In the genomic region with DNA sequence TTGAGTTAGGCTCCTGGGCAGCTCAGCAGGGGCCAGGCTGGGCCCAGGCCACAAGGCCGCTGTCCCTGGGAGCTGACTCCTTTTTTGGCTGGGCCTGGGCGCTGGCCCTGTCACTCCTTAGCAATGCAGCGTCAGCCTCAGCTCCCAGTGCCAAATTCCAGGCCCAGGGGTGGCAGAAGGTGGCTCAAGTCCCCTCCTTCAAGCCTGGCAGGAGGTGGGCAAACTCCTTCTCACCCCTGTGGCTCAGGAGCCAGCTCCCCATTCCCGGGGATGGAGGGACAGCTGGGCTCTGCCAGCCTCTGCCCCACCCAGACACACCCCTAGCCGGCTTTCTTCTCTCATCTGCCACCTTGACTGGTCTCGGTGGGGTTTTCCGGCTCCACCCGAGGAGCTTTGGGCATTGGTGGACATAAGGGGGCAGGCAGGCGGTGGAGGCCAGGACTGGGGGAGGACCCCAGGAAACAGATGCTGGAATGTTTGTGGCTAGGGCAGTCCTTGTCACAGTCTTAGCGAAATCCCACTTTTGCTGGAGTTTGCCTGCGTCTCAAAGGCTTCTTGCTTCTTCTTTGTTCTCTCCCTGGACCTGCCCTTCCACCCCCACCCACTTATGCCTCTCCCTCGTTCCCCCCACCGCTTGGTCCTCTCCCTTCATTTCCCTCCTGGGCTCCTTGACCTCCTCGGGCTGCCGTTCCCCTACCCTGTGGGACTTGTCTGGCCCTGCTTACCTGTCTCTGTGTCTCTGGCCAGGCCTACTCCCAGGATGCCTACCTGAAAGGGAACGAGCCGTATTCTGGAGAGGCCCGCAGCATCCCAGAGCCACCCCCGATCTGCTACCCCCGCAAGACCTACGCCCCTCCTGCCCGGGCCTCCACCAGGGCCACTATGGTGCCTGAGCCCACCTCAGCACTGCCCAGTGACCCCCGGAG, we compare ENCODE assay signal across 1 cellular context.
TF ChIP-seq lines count a peak whose summit lies in the region.

No MANE protein-coding gene starts in this region.

TF ChIP-seq in K562, 482 proteins besides CTCF, POLR2A, EP300 and RAD21:
- TF ChIP-seq, protein P1, sequence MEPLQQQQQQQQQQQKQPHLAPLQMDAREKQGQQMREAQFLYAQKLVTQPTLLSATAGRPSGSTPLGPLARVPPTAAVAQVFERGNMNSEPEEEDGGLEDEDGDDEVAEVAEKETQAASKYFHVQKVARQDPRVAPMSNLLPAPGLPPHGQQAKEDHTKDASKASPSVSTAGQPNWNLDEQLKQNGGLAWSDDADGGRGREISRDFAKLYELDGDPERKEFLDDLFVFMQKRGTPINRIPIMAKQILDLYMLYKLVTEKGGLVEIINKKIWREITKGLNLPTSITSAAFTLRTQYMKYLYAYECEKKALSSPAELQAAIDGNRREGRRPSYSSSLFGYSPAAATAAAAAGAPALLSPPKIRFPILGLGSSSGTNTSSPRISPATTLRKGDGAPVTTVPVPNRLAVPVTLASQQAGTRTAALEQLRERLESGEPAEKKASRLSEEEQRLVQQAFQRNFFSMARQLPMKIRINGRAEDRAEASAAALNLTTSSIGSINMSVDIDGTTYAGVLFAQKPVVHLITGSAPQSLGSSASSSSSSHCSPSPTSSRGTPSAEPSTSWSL (CRISPR knock-in tag; IDR thresholded peaks at IDR 0.05; ENCODE audit: borderline replicate concordance): no peak
- no peak for TF ChIP-seq CBFB (CRISPR knock-in tag; IDR thresholded peaks at IDR 0.05)
- TF ChIP-seq, protein P2, sequence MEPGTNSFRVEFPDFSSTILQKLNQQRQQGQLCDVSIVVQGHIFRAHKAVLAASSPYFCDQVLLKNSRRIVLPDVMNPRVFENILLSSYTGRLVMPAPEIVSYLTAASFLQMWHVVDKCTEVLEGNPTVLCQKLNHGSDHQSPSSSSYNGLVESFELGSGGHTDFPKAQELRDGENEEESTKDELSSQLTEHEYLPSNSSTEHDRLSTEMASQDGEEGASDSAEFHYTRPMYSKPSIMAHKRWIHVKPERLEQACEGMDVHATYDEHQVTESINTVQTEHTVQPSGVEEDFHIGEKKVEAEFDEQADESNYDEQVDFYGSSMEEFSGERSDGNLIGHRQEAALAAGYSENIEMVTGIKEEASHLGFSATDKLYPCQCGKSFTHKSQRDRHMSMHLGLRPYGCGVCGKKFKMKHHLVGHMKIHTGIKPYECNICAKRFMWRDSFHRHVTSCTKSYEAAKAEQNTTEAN (CRISPR knock-in tag; IDR thresholded peaks at IDR 0.05): no peak
- TF ChIP-seq ZNF785 (CRISPR knock-in tag; IDR thresholded peaks at IDR 0.05): no peak
- TF ChIP-seq NFE2 (IDR thresholded peaks at IDR 0.05; ENCODE audit: low read depth): no peak
- TF ChIP-seq KDM4B (IDR thresholded peaks at IDR 0.05; ENCODE audit: borderline replicate concordance in 2 of 2, low read depth in 1 of 2): no peak
- TF ChIP-seq NR3C1 (CRISPR knock-in tag; IDR thresholded peaks at IDR 0.05): no peak
- no peak for TF ChIP-seq RFX5 (IDR thresholded peaks at IDR 0.05; ENCODE audit: low read depth, low read length)
- TF ChIP-seq ZNF134 (CRISPR knock-in tag; conservative IDR thresholded peaks at IDR 0.05): no peak
- TF ChIP-seq ZBTB17 (CRISPR knock-in tag; IDR thresholded peaks at IDR 0.05): no peak
- TF ChIP-seq, protein P3, sequence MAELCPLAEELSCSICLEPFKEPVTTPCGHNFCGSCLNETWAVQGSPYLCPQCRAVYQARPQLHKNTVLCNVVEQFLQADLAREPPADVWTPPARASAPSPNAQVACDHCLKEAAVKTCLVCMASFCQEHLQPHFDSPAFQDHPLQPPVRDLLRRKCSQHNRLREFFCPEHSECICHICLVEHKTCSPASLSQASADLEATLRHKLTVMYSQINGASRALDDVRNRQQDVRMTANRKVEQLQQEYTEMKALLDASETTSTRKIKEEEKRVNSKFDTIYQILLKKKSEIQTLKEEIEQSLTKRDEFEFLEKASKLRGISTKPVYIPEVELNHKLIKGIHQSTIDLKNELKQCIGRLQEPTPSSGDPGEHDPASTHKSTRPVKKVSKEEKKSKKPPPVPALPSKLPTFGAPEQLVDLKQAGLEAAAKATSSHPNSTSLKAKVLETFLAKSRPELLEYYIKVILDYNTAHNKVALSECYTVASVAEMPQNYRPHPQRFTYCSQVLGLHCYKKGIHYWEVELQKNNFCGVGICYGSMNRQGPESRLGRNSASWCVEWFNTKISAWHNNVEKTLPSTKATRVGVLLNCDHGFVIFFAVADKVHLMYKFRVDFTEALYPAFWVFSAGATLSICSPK (IDR thresholded peaks at IDR 0.05; ENCODE audit: borderline replicate concordance): no peak
- no peak for TF ChIP-seq JUND (IDR thresholded peaks at IDR 0.05; ENCODE audit: borderline replicate concordance, low read depth, low read length)
- no peak for TF ChIP-seq JUND (tag; IDR thresholded peaks at IDR 0.05; ENCODE audit: borderline replicate concordance, low read depth, low read length)
TF ChIP-seq in K562: peak in this region for 0.
